ENCODE assay signal across 19 cellular contexts in genomic region chr6:91141352-91141751, GRCh38.
"Had no signal": no experiment of that assay in that cellular context is flagged by ENCODE, and none has a peak within 500 bp of the region (broad histone marks: within the 10 kb centered on the region; RNA-seq: fewer than 3 reads in every experiment).

No MANE protein-coding gene starts in this region.

- DNase-seq: activated CD4-positive, alpha-beta T cell treated with anti-CD3 and anti-CD28 coated beads, Interleukin-2, amount 10 ng/mL, durations not matched to agents 7 days and 5 days; activated naive CD4-positive, alpha-beta T cell treated with anti-CD3 and anti-CD28 coated beads for 36 hours; activated naive CD8-positive, alpha-beta T cell treated with anti-CD3 and anti-CD28 coated beads, Interleukin-2, amount 50 U/mL, for 24 hours; activated T-cell treated with anti-CD3 and anti-CD28 coated beads for 4 hours; aorta; cortex of kidney; effector CD4-positive, alpha-beta T cell; glutamatergic neuron; hypothalamus; kidney glomerular epithelial cell; occipital lobe; right cardiac atrium; stimulated activated CD4-positive, alpha-beta T cell treated with anti-CD3 and anti-CD28 coated beads, Interleukin-15, amount 100 ng/mL, for 24 hours; stimulated activated CD4-positive, alpha-beta T cell treated with anti-CD3 and anti-CD28 coated beads, Interleukin-4, amount 100 ng/mL, for 1 hour; stimulated activated naive B cell treated with anti-CD40 and anti-IgM and Interleukin-4, amounts not matched to agents 10 μg/mL and 1 μg/mL and 100 μg/mL, for 72 hours; upper lobe of left lung had no signal

- H3K4me3 ChIP-seq: esophagus muscularis mucosa, skin epidermis, upper lobe of left lung had no signal

- H3K27ac ChIP-seq: esophagus muscularis mucosa, skin epidermis, upper lobe of left lung had no signal

- H3K36me3 ChIP-seq: esophagus muscularis mucosa, upper lobe of left lung had no signal

- H3K4me1 ChIP-seq: esophagus muscularis mucosa, upper lobe of left lung had no signal

- H3K9me3 ChIP-seq: esophagus muscularis mucosa, upper lobe of left lung had no signal

- H3K27me3 ChIP-seq: esophagus muscularis mucosa, upper lobe of left lung had no signal

- ATAC-seq: activated naive CD8-positive, alpha-beta T cell treated with anti-CD3 and anti-CD28 coated beads, Interleukin-2, amount 50 U/mL, for 24 hours; activated T-helper 17 cell treated with anti-CD3 and anti-CD28 coated beads, Interleukin-2, amount 50 U/mL, for 72 hours; right cardiac atrium had no signal
